11 cellular contexts compared by ENCODE assay signal in the genomic region with DNA sequence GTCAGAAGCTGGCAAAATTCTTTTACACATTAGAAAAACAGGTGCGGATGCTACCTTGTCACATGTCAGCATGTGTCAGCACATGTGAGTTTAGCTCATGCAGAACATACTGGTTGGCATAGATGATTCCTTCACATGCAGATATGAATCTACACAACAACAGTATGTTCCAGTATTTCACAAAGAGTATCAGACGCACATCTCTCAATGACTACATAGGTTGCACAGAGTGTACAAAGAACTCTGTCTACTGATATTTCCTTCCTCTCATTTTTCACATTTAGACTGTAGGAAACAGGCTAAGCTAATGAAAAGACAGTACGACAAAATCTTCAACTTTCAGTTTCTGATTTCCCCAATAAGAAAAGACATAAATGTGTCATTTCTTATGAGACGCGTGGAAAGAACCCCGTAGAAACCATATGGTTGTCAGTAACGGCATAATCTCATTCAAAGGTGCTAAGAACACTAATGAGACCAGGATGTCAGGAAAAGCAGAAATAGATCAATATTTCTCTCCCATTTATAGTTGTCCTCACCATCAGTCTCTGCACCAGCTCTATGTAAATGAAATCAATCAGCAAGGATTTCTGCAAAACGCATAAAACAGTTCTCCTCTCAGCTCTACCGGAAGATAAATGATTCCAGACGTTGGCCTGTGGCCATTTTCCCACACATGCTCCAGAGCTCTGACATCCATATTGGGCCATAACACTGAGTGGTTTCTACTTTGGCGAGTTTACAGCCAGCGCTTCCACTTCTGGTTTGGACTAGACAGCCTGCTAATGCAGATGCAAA.
DNase-seq lines count a peak whose midpoint lies in the region; ATAC-seq and TF ChIP-seq lines count a peak whose summit lies in the region.
"Had no signal": no experiment of that assay in that cellular context is flagged by ENCODE, and none has a peak within 500 bp of the region (broad histone marks: within the 10 kb centered on the region; RNA-seq: fewer than 3 reads in every experiment).

No MANE protein-coding gene starts in this region.

- no peaks in the 10 kb centered on the region for H3K9me3 Mint-ChIP-seq in CD8-positive, alpha-beta memory T cell
- H3K9me3 Mint-ChIP-seq: activated B cell treated with CpG ODN at 0.5 μM for 24 hours had no signal

- H3K27me3 Mint-ChIP-seq in CD8-positive, alpha-beta memory T cell: peaks cover 3 to 22% of the 10 kb centered on the region in 2 donors

- H3K9me3 ChIP-seq in right cardiac atrium (ENCODE audit: control insufficient read depth, low read length): no peaks in the 10 kb centered on the region
- no peaks in the 10 kb centered on the region for H3K9me3 ChIP-seq in thoracic aorta
- no peaks in the 10 kb centered on the region for H3K9me3 ChIP-seq in Karpas-422 (ENCODE audit: low read length)
- no peaks in the 10 kb centered on the region for H3K9me3 ChIP-seq in CD8-positive, alpha-beta memory T cell (ENCODE audit: low read length)

- H3K27ac Mint-ChIP-seq in CD8-positive, alpha-beta memory T cell: peak overlapping the region in 1 of 8 donors; percentile 5
- H3K27ac Mint-ChIP-seq: activated B cell treated with CpG ODN at 0.5 μM for 24 hours had no signal

- ATAC-seq in right cardiac atrium (peak; percentile 77 to 85), thoracic aorta (ENCODE audit: insufficient number of reproducible peaks, low FRiP score, low read depth) (peak; percentile 53)

- H3K4me1 ChIP-seq in right cardiac atrium (ENCODE audit: control insufficient read depth, insufficient read depth, low read length) (peaks cover 32% of the 10 kb centered on the region), thoracic aorta (ENCODE audit: control insufficient read depth in 1 of 2, low read depth in 2 of 2) (peaks cover 25 to 67% of the 10 kb centered on the region in 2 donors), Karpas-422 (ENCODE audit: low read length) (no peaks in the 10 kb centered on the region)
- no peaks in the 10 kb centered on the region for H3K4me1 ChIP-seq in CD8-positive, alpha-beta memory T cell (ENCODE audit: insufficient read depth, low read length)

- POLR2A ChIA-PET in CD8-positive, alpha-beta memory T cell (lab: Charles Lee): no interaction called here

- CTCF ChIA-PET in CD8-positive, alpha-beta memory T cell (lab: Charles Lee): no interaction called here

- H3K4me3 ChIP-seq in WI38 (ENCODE audit: low read depth, low read length) (peak overlapping the region; percentile 8; the same call in 1 of the 2 replicates), right cardiac atrium (ENCODE audit: low read length) (peak overlapping the region; percentile 54), thoracic aorta (peak overlapping the region; percentile 77), Karpas-422 (ENCODE audit: low read length) (no peak overlapping the region)
- no peak overlapping the region for H3K4me3 ChIP-seq in CD8-positive, alpha-beta memory T cell (ENCODE audit: low read length)

- intact Hi-C loops in right cardiac atrium (cut with DNase I): no loop called here

- no peak for TF ChIP-seq CTCF in WI38 (IDR thresholded peaks at IDR 0.05; ENCODE audit: low read depth, low read length)
- no peak for TF ChIP-seq CTCF in thoracic aorta (IDR thresholded peaks at IDR 0.05)

- H4K20me1 ChIP-seq in Karpas-422 (ENCODE audit: insufficient read depth, low read depth, low read length): no peaks in the 10 kb centered on the region

- H3K4me3 Mint-ChIP-seq in CD8-positive, alpha-beta memory T cell: peak overlapping the region in 2 of 7 donors; percentile 8 to 20
- H3K4me3 Mint-ChIP-seq: activated B cell treated with CpG ODN at 0.5 μM for 24 hours had no signal

- peaks cover 0 to 26% (median 22%) of the 10 kb centered on the region in 3 donors for H3K4me1 Mint-ChIP-seq in CD8-positive, alpha-beta memory T cell

- no peak overlapping the region for H3K4me2 ChIP-seq in Karpas-422 (ENCODE audit: low read depth, low read length, poor library complexity, severe bottlenecking)

- no peak overlapping the region for H2AFZ ChIP-seq in Karpas-422 (ENCODE audit: low read length)

- DNase-seq in NCI-H2171 treated with DMSO at 0.1 percent for 48 hours (lab: John Stamatoyannopoulos, UW) (peak; percentile 7), NCI-H2171 (lab: John Stamatoyannopoulos, UW) (no peak), right cardiac atrium (peak; percentile 76 to 85 (median 80)), thoracic aorta (ENCODE audit: low spot score) (peak; percentile 36), Karpas-422 (no peak), NCI-H524 treated with DMSO at 0.1 percent for 48 hours (lab: John Stamatoyannopoulos, UW) (no peak)
- DNase-seq in CD8-positive, alpha-beta memory T cell: no peak
- DNase-seq: activated B cell treated with CpG ODN at 0.5 μM for 24 hours, mammary epithelial cell had no signal

- 20% methylated on average over 12 of the region's 12 CpGs for WGBS in right cardiac atrium

- no peak overlapping the region for H3K9ac ChIP-seq in Karpas-422 (ENCODE audit: low read length)

- H3K27ac ChIP-seq in right cardiac atrium (ENCODE audit: low read length): peak overlapping the region; percentile 83
- peak overlapping the region; percentile 76 to 83 for H3K27ac ChIP-seq in thoracic aorta
- H3K27ac ChIP-seq in Karpas-422 (ENCODE audit: low read length): no peak overlapping the region
- H3K27ac ChIP-seq in CD8-positive, alpha-beta memory T cell (ENCODE audit: low read depth, low read length): no peak overlapping the region
- H3K27ac ChIP-seq: C4-2B had no signal

- H3K27me3 ChIP-seq in right cardiac atrium (ENCODE audit: control insufficient read depth, insufficient read depth): no peaks in the 10 kb centered on the region
- no peaks in the 10 kb centered on the region for H3K27me3 ChIP-seq in thoracic aorta (replicated peaks; ENCODE audit: insufficient read depth)
- no peaks in the 10 kb centered on the region for H3K27me3 ChIP-seq in Karpas-422 (ENCODE audit: low read length)
- H3K27me3 ChIP-seq in CD8-positive, alpha-beta memory T cell (ENCODE audit: insufficient read depth, low read length, poor library complexity, severe bottlenecking): no peaks in the 10 kb centered on the region

- no peaks in the 10 kb centered on the region for H3K79me2 ChIP-seq in Karpas-422 (ENCODE audit: low read length)

- H3K36me3 Mint-ChIP-seq in CD8-positive, alpha-beta memory T cell: no peaks in the 10 kb centered on the region

- H3K36me3 ChIP-seq in thoracic aorta (no peaks in the 10 kb centered on the region), Karpas-422 (ENCODE audit: insufficient read depth, low read length) (no peaks in the 10 kb centered on the region)
- no peaks in the 10 kb centered on the region for H3K36me3 ChIP-seq in CD8-positive, alpha-beta memory T cell (ENCODE audit: insufficient read depth, low read length)

- H3K9me2 ChIP-seq in Karpas-422 (replicated peaks; ENCODE audit: insufficient read depth, low read length): no peaks in the 10 kb centered on the region

Comparison
In these comparisons a context has a peak if more than half of its experiments do, and no peak if none do; other contexts are left out.
1. DNase-seq: peak in NCI-H2171 treated with DMSO at 0.1 percent for 48 hours (single experiment), right cardiac atrium (3 of 3) and thoracic aorta (single experiment); none in NCI-H2171 (single experiment), Karpas-422 (single experiment), NCI-H524 treated with DMSO at 0.1 percent for 48 hours (single experiment) and CD8-positive, alpha-beta memory T cell (0 of 5).
2. H3K4me3 ChIP-seq: peak in WI38 (single experiment), right cardiac atrium (single experiment) and thoracic aorta (single experiment); none in Karpas-422 (single experiment) and CD8-positive, alpha-beta memory T cell (single experiment).
3. H3K27ac ChIP-seq: peak in right cardiac atrium (single experiment) and thoracic aorta (2 of 2); none in Karpas-422 (single experiment) and CD8-positive, alpha-beta memory T cell (single experiment).